ENCODE assay signal across 1 cellular context in genomic region chr17:10729334-10730193, GRCh38.
A peak's percentile ranks its signal among the peaks of the same experiment; 100 is the strongest.
TF ChIP-seq lines count a peak whose summit lies in the region.

Gene TMEM220 (minus strand): TSS chr17:10730023. CDS start chr17:10729851, 172 bp downstream.

TF ChIP-seq in HepG2, 621 proteins besides CTCF, POLR2A, EP300 and RAD21 (continued from another document and continues in another):
- TF ChIP-seq GMEB2 (CRISPR knock-in tag; IDR thresholded peaks at IDR 0.05; ENCODE audit: low read depth) (no peak), ZMYM2 (CRISPR knock-in tag; IDR thresholded peaks at IDR 0.05) (no peak), ZNF746 (CRISPR knock-in tag; IDR thresholded peaks at IDR 0.05) (peak; percentile 32; the same call in 1 of the 2 replicates), ZNF382 (CRISPR knock-in tag; IDR thresholded peaks at IDR 0.05; ENCODE audit: borderline replicate concordance) (no peak), CAMTA2 (CRISPR knock-in tag; IDR thresholded peaks at IDR 0.05; ENCODE audit: borderline replicate concordance) (peak; percentile 64; the same call in 1 of the 2 replicates), ZNF567 (CRISPR knock-in tag; IDR thresholded peaks at IDR 0.05; ENCODE audit: borderline replicate concordance) (0 out of 2 replicates have a peak, but pooled peaks have one; percentile 22), SOX6 (IDR thresholded peaks at IDR 0.05) (no peak), SOX6 (CRISPR knock-in tag; IDR thresholded peaks at IDR 0.05) (peak; percentile 38; the same call in 1 of the 2 replicates), JDP2 (CRISPR knock-in tag; IDR thresholded peaks at IDR 0.05; ENCODE audit: borderline replicate concordance) (no peak), SCMH1 (CRISPR knock-in tag; IDR thresholded peaks at IDR 0.05; ENCODE audit: borderline replicate concordance) (no peak), POLR2G (IDR thresholded peaks at IDR 0.05; ENCODE audit: low read depth, low read length) (peak; percentile 69), ZBTB38 (CRISPR knock-in tag; IDR thresholded peaks at IDR 0.05) (peak; percentile 80), ZNF782 (CRISPR knock-in tag; IDR thresholded peaks at IDR 0.05; ENCODE audit: borderline replicate concordance) (peak; percentile 77; the same call in 1 of the 2 replicates), HNF1A (IDR thresholded peaks at IDR 0.05; ENCODE audit: low read depth) (no peak), HNF1A (CRISPR knock-in tag; IDR thresholded peaks at IDR 0.05; ENCODE audit: borderline replicate concordance) (peak; percentile 52; the same call in 1 of the 2 replicates), ZNF296 (CRISPR knock-in tag; conservative IDR thresholded peaks at IDR 0.05) (no peak), ZNF205 (CRISPR knock-in tag; IDR thresholded peaks at IDR 0.05) (0 out of 2 replicates have a peak, but pooled peaks have one; percentile 19), STAG1 (CRISPR knock-in tag; IDR thresholded peaks at IDR 0.05) (0 out of 2 replicates have a peak, but pooled peaks have one; percentile 10), DDIT3 (CRISPR knock-in tag; IDR thresholded peaks at IDR 0.05) (no peak), ZXDC (CRISPR knock-in tag; IDR thresholded peaks at IDR 0.05) (no peak), SNAPC5 (CRISPR knock-in tag; IDR thresholded peaks at IDR 0.05; ENCODE audit: borderline replicate concordance) (no peak), HOXA5 (CRISPR knock-in tag; IDR thresholded peaks at IDR 0.05) (0 out of 2 replicates have a peak, but pooled peaks have one; percentile 53), FOXA3 (CRISPR knock-in tag; IDR thresholded peaks at IDR 0.05) (peak; percentile 31; the same call in 1 of the 2 replicates), IKZF5 (CRISPR knock-in tag; IDR thresholded peaks at IDR 0.05) (peak; percentile 60; the same call in 1 of the 2 replicates), CBFB (CRISPR knock-in tag; IDR thresholded peaks at IDR 0.05) (peak; percentile 69; the same call in 1 of the 2 replicates), MLXIP (CRISPR knock-in tag; IDR thresholded peaks at IDR 0.05; ENCODE audit: borderline replicate concordance) (no peak), ZNF280B (CRISPR knock-in tag; IDR thresholded peaks at IDR 0.05; ENCODE audit: borderline replicate concordance) (no peak), NR0B2 (CRISPR knock-in tag; IDR thresholded peaks at IDR 0.05) (0 out of 2 replicates have a peak, but pooled peaks have one; percentile 50), MAZ (IDR thresholded peaks at IDR 0.05; ENCODE audit: borderline replicate concordance, low read depth, low read length) (no peak), MAZ (CRISPR knock-in tag; IDR thresholded peaks at IDR 0.05; ENCODE audit: low read depth) (peak; percentile 79), ARID4A (CRISPR knock-in tag; IDR thresholded peaks at IDR 0.05; ENCODE audit: borderline replicate concordance) (peak; percentile 79; the same call in 1 of the 2 replicates), ZNF512 (CRISPR knock-in tag; IDR thresholded peaks at IDR 0.05) (peak; percentile 92; the same call in 1 of the 2 replicates), CREM (IDR thresholded peaks at IDR 0.05) (no peak), CREM (CRISPR knock-in tag; IDR thresholded peaks at IDR 0.05) (no peak)
